20 cellular contexts compared by ENCODE assay signal in the genomic region with DNA sequence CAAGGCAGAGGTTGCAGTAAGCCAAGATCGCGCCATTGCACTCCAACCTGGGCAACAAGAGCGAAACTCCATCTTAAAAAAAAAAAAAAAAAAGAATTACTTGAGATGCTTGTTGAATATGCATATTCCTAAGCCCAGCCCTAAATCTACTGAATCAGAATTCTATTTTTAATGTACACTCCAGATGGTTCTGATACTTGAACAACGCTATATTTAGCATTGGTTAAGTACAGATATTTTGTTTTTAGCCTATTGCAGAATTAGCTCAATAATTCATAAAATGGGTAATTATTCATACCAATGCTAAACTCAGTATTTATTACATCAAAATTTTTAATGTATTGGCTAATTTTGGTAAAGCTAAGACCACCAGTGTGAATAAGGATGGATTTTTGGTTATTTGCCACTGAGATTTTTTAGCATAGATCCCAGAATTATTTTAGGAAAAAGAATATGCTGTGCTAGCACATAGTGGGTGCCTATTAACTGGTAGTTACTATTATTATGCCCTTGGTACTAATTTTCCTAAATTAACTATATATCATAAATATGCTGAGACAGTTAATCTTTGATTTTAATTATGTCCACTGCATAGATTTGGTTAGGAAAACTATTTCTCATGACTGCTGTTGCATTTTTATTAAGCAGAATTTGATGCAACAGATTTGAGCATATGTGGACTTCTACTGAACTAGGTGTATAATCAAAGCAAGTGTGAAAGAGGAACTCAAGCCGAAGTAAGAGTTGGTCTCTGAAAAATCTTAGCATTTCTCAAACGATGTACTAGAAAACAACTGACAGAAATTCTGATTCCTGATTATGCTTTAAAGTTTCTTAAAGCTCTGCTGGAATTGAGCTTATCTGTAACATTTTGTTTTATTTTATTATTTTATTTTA. TPM values are rescaled to one million over a fixed set of nuclear protein-coding genes. Genes with fewer than 3 reads are reported as not detected.
DNase-seq lines count a peak whose midpoint lies in the region; ATAC-seq, FAIRE-seq and TF ChIP-seq lines count a peak whose summit lies in the region.
"Had no signal": no experiment of that assay in that cellular context is flagged by ENCODE, and none has a peak within 500 bp of the region (broad histone marks: within the 10 kb centered on the region; RNA-seq: fewer than 3 reads in every experiment).

No MANE protein-coding gene starts in this region.

- ATAC-seq in HCT116 (no peak), GM12878 (no peak)

- H2AFZ ChIP-seq in HCT116 (ENCODE audit: low read depth, low read length, poor library complexity, severe bottlenecking) = no peak overlapping the region
- no peak overlapping the region for H2AFZ ChIP-seq in GM12878 (ENCODE audit: control insufficient read depth, low read depth, low read length)
- no peak overlapping the region for H2AFZ ChIP-seq in osteoblast (ENCODE audit: low read length)

- peak overlapping the region; percentile 67 for H3K4me3 Mint-ChIP-seq in Calu3 (ENCODE audit: low read depth, unreplicated experiment)
- no peak overlapping the region for H3K4me3 Mint-ChIP-seq in CD4-positive, alpha-beta memory T cell
- H3K4me3 Mint-ChIP-seq in activated CD4-positive, alpha-beta T cell treated with anti-CD3 and anti-CD28 coated beads, Interleukin-2, amount 10 ng/mL, durations not matched to agents 24 days and 14 days = no peak overlapping the region
- H3K4me3 Mint-ChIP-seq: B cell; CD4-positive, alpha-beta T cell had no signal

- H3K4me1 ChIP-seq in HCT116 (ENCODE audit: control insufficient read depth in 1 of 2, insufficient read depth in 2 of 2, low read length in 2 of 2) (peaks cover 62 to 88% of the 10 kb centered on the region in 2 experiments), GM12878 (ENCODE audit: control insufficient read depth, insufficient read depth, low read length) (no peaks in the 10 kb centered on the region), osteoblast (ENCODE audit: insufficient read depth, low read length) (peaks cover 22% of the 10 kb centered on the region)
- no peaks in the 10 kb centered on the region for H3K4me1 ChIP-seq in CD4-positive, alpha-beta memory T cell (ENCODE audit: insufficient read depth, low read length)

- H3K27me3 ChIP-seq in HCT116 (ENCODE audit: insufficient read depth, low read length) (no peaks in the 10 kb centered on the region), GM12878 (replicated peaks in 1 of 2; ENCODE audit: control insufficient read depth in 2 of 2, insufficient read depth in 2 of 2, low read length in 1 of 2) (no peaks in the 10 kb centered on the region; a peak in 1 of 4 replicates), osteoblast (ENCODE audit: insufficient read depth, low read length) (no peaks in the 10 kb centered on the region)
- H3K27me3 ChIP-seq in CD4-positive, alpha-beta memory T cell (ENCODE audit: insufficient read depth, low read length) = no peaks in the 10 kb centered on the region

- H3K9me2 ChIP-seq in HCT116 (ENCODE audit: insufficient read depth) = no peaks in the 10 kb centered on the region

- DNase-seq in Calu3 (no peak), HCT116 (ENCODE audit: low read depth, low spot score) (no peak), GM12878 (ENCODE audit: low read depth, low spot score) (no peak), epithelial cell of prostate (ENCODE audit: low read depth, low spot score) (no peak), NCI-H510A (lab: John Stamatoyannopoulos, UW) (no peak), osteoblast (ENCODE audit: insufficient read length, low spot score, missing footprints) (no peak)
- DNase-seq in CD4-positive, alpha-beta memory T cell = no peak
- no peak for DNase-seq in activated CD4-positive, alpha-beta T cell treated with anti-CD3 and anti-CD28 coated beads, Interleukin-2, amount 10 ng/mL, durations not matched to agents 24 days and 14 days
- DNase-seq: C1 segment of cervical spinal cord; CD4-positive, alpha-beta T cell; DMS153; DMS79 treated with DMSO at 0.1 percent for 48 hours; EL; HCEC 1CT had no signal

- TF ChIP-seq RAD21 in HCT116 (IDR thresholded peaks at IDR 0.05; ENCODE audit: low read depth) (peak; percentile 13; the same call in 1 of the 2 replicates), GM12878 (IDR thresholded peaks at IDR 0.05; ENCODE audit: insufficient read depth, low read depth, low read length) (no peak)

- RAD21 ChIA-PET in HCT116 (lab: Charles Lee; ENCODE audit: low non-redundant PET in 1 of 2, low total read pairs in 2 of 2, uncharacterized antibody in 2 of 2, unreplicated experiment in 2 of 2) = no interaction called here
- RAD21 ChIA-PET in GM12878 (lab: Charles Lee; ENCODE audit: unreplicated experiment) = no interaction called here

- POLR2A ChIA-PET in HCT116 (lab: Charles Lee) (interaction anchor here (1.4 to 2.5 kb wide), 5 partner anchors 8 to 89 kb away, joined by 3 to 16 read pairs (median 6); partner anchors contain the start of gene AREG), GM12878 (lab: Charles Lee) (no interaction called here)
- POLR2A ChIA-PET in CD4-positive, alpha-beta memory T cell (lab: Charles Lee; ENCODE audit: partially characterized antibody) = no interaction called here

- in situ Hi-C loops in GM12878 (cut with MboI) = no loop called here

- H3K4me3 ChIP-seq in HCT116 (replicated peaks in 1 of 2; ENCODE audit: low read depth in 1 of 2, low read length in 2 of 2) (no peak overlapping the region), GM12878 (no peak overlapping the region), osteoblast (ENCODE audit: insufficient read depth, low read length) (no peak overlapping the region)
- H3K4me3 ChIP-seq in CD4-positive, alpha-beta memory T cell (ENCODE audit: low read length in 2 of 2) = no peak overlapping the region

- CTCF ChIA-PET in Calu3 (lab: Charles Lee) = interaction anchor here (0.6 to 1.4 kb wide), 5 partner anchors 22 to 422 kb away, joined by 3 to 4 read pairs (median 3); no protein-coding TSS in a partner anchor
- CTCF ChIA-PET in HCT116 (lab: Charles Lee) = no interaction called here
- CTCF ChIA-PET in GM12878 (lab: Yijun Ruan, JAX) = no interaction called here
- CTCF ChIA-PET in CD4-positive, alpha-beta memory T cell (lab: Charles Lee; ENCODE audit: partially characterized antibody) = no interaction called here

- H3K79me2 ChIP-seq in HCT116 (ENCODE audit: insufficient read depth, low read length) (peaks cover 43% of the 10 kb centered on the region), GM12878 (ENCODE audit: control insufficient read depth, insufficient read depth, low read length) (no peaks in the 10 kb centered on the region), osteoblast (ENCODE audit: insufficient read depth, low read length) (no peaks in the 10 kb centered on the region)

- H3K27ac ChIP-seq in HCT116 (ENCODE audit: low read depth, low read length) (peak overlapping the region; percentile 85; the same call in 1 of the 2 replicates), GM12878 (ENCODE audit: control insufficient read depth, insufficient read depth) (no peak overlapping the region), epithelial cell of prostate (peak overlapping the region; percentile 99), osteoblast (ENCODE audit: low read depth, low read length) (no peak overlapping the region)
- no peak overlapping the region for H3K27ac ChIP-seq in CD4-positive, alpha-beta memory T cell (ENCODE audit: low read depth, low read length)
- H3K27ac ChIP-seq: HL-60 had no signal

- no peaks in the 10 kb centered on the region for H3K27me3 Mint-ChIP-seq in Calu3 (ENCODE audit: unreplicated experiment)
- H3K27me3 Mint-ChIP-seq in CD4-positive, alpha-beta memory T cell = peaks cover 3 to 5% of the 10 kb centered on the region in 2 donors
- H3K27me3 Mint-ChIP-seq in activated CD4-positive, alpha-beta T cell treated with anti-CD3 and anti-CD28 coated beads, Interleukin-2, amount 10 ng/mL, durations not matched to agents 24 days and 14 days = peaks cover 11% of the 10 kb centered on the region

- peaks cover 85% of the 10 kb centered on the region for H3K36me3 Mint-ChIP-seq in Calu3 (ENCODE audit: insufficient read depth, unreplicated experiment)
- peaks cover 0 to 7% of the 10 kb centered on the region in 2 donors for H3K36me3 Mint-ChIP-seq in CD4-positive, alpha-beta memory T cell
- no peaks in the 10 kb centered on the region for H3K36me3 Mint-ChIP-seq in activated CD4-positive, alpha-beta T cell treated with anti-CD3 and anti-CD28 coated beads, Interleukin-2, amount 10 ng/mL, durations not matched to agents 24 days and 14 days (ENCODE audit: low read depth)

- peaks cover 2% of the 10 kb centered on the region for H3K9me3 Mint-ChIP-seq in Calu3 (ENCODE audit: low read depth, unreplicated experiment)
- peaks cover 0 to 2% (median 0%) of the 10 kb centered on the region in 8 donors for H3K9me3 Mint-ChIP-seq in CD4-positive, alpha-beta memory T cell
- peaks cover 2% of the 10 kb centered on the region for H3K9me3 Mint-ChIP-seq in activated CD4-positive, alpha-beta T cell treated with anti-CD3 and anti-CD28 coated beads, Interleukin-2, amount 10 ng/mL, durations not matched to agents 24 days and 14 days
- H3K9me3 Mint-ChIP-seq: CD4-positive, alpha-beta T cell had no signal

- H3K9ac ChIP-seq in HCT116 (ENCODE audit: low read length) = no peak overlapping the region
- H3K9ac ChIP-seq in GM12878 (ENCODE audit: control insufficient read depth, insufficient read depth, low read length) = no peak overlapping the region

- FAIRE-seq in GM12878 (lab: Jason Lieb, UNC) = peak; percentile 75
- FAIRE-seq: A204.1, D721Med, G401.6, GM12892 had no signal

- TF ChIP-seq CTCF in Calu3 (IDR thresholded peaks at IDR 0.05; ENCODE audit: unreplicated experiment) (no peak), HCT116 (IDR thresholded peaks at IDR 0.05 in 2 of 3, conservative IDR thresholded peaks at IDR 0.05 in 1 of 3; ENCODE audit: borderline replicate concordance in 1 of 3, insufficient read depth in 1 of 3, low read depth in 2 of 3, low read length in 2 of 3) (no peak), GM12878 (IDR thresholded peaks at IDR 0.05 in 2 of 3, conservative IDR thresholded peaks at IDR 0.05 in 1 of 3; ENCODE audit: control insufficient read depth in 2 of 3, extremely low read depth in 1 of 3, insufficient read depth in 1 of 3, low read depth in 3 of 3, low read length in 3 of 3) (no peak), osteoblast (IDR thresholded peaks at IDR 0.05; ENCODE audit: extremely low read depth, low read depth, low read length) (no peak)

- SMC1A ChIA-PET in GM12878 (lab: Charles Lee; ENCODE audit: uncharacterized antibody, unreplicated experiment) = interaction anchor here (0.7 kb wide), 1 partner anchor 8 kb away, joined by 3 read pairs; no protein-coding TSS in a partner anchor

- intact Hi-C loops in Calu3 (cut with micrococcal nuclease; ENCODE audit: unreplicated experiment) (loop anchor here (2.0 to 5.0 kb wide), 2 partner anchors 79 to 168 kb away; no protein-coding TSS in a partner anchor), HCT116 (cut with micrococcal nuclease) (no loop called here), GM12878 (cut with micrococcal nuclease; ENCODE audit: unreplicated experiment) (no loop called here)
- intact Hi-C loops in CD4-positive, alpha-beta memory T cell (cut with micrococcal nuclease) = no loop called here
- intact Hi-C loops in activated CD4-positive, alpha-beta T cell treated with anti-CD3 and anti-CD28 coated beads, Interleukin-2, amount 10 ng/mL, durations not matched to agents 24 days and 14 days (cut with micrococcal nuclease) = no loop called here

- H3K9me3 ChIP-seq in HCT116 (ENCODE audit: control insufficient read depth in 1 of 2, insufficient read depth in 1 of 2, low read depth in 1 of 2, low read length in 2 of 2) = no peaks in the 10 kb centered on the region; a peak in 1 of 4 replicates
- H3K9me3 ChIP-seq in GM12878 (replicated peaks; ENCODE audit: control insufficient read depth, insufficient read depth, low read length) = no peaks in the 10 kb centered on the region
- no peaks in the 10 kb centered on the region for H3K9me3 ChIP-seq in CD4-positive, alpha-beta memory T cell (ENCODE audit: control insufficient read depth in 1 of 2, low read length in 2 of 2)
- H3K9me3 ChIP-seq in osteoblast (ENCODE audit: low read depth, low read length) = no peaks in the 10 kb centered on the region

- no peak overlapping the region for H3K4me2 ChIP-seq in HCT116 (ENCODE audit: low read length)
- H3K4me2 ChIP-seq in GM12878 (ENCODE audit: control insufficient read depth, insufficient read depth) = no peak overlapping the region
- no peak overlapping the region for H3K4me2 ChIP-seq in osteoblast (ENCODE audit: insufficient read depth, low read length)

- BruUV-seq in Calu3 (replicated peaks; lab: Mats Ljungman, UMichigan) = no TSS peak
- no TSS peak for BruUV-seq in HCT116 (replicated peaks; lab: Mats Ljungman, UMichigan)
- BruUV-seq in GM12878 (replicated peaks; lab: Mats Ljungman, UMichigan) = no TSS peak

- peaks cover 33 to 43% of the 10 kb centered on the region in 2 experiments; a peak in 3 of 4 replicates for H3K36me3 ChIP-seq in HCT116 (ENCODE audit: control insufficient read depth in 1 of 2, insufficient read depth in 2 of 2, low read length in 2 of 2)
- H3K36me3 ChIP-seq in GM12878 (ENCODE audit: control insufficient read depth in 2 of 2, insufficient read depth in 2 of 2, low read length in 1 of 2) = no peaks in the 10 kb centered on the region
- H3K36me3 ChIP-seq in CD4-positive, alpha-beta memory T cell (ENCODE audit: insufficient read depth, low read length) = no peaks in the 10 kb centered on the region
- H3K36me3 ChIP-seq in osteoblast (ENCODE audit: insufficient read depth, low read length) = no peaks in the 10 kb centered on the region

- TF ChIP-seq POLR2A in HCT116 (IDR thresholded peaks at IDR 0.05; ENCODE audit: borderline replicate concordance, extremely low read depth, insufficient read depth, insufficient read length) (no peak), GM12878 (IDR thresholded peaks at IDR 0.05; ENCODE audit: low read depth, low read length) (no peak)

- H4K20me1 ChIP-seq in HCT116 (ENCODE audit: insufficient read depth) (0 out of 2 replicates have a peak, but pooled peaks cover 7% of the 10 kb centered on the region), GM12878 (ENCODE audit: control insufficient read depth, insufficient read depth) (no peaks in the 10 kb centered on the region), osteoblast (ENCODE audit: insufficient read depth, low read length) (no peaks in the 10 kb centered on the region)

- peak overlapping the region; percentile 89 for H3K27ac Mint-ChIP-seq in Calu3 (ENCODE audit: unreplicated experiment)
- H3K27ac Mint-ChIP-seq in CD4-positive, alpha-beta memory T cell = no peak overlapping the region
- H3K27ac Mint-ChIP-seq in activated CD4-positive, alpha-beta T cell treated with anti-CD3 and anti-CD28 coated beads, Interleukin-2, amount 10 ng/mL, durations not matched to agents 24 days and 14 days = no peak overlapping the region
- H3K27ac Mint-ChIP-seq: B cell; CD4-positive, alpha-beta T cell had no signal

- 38% methylated on average over 6 of the region's 6 CpGs for WGBS in GM12878 (ENCODE audit: insufficient coverage, insufficient replicate concordance, low lambda C conversion rate, missing lambda C conversion rate)

- no peak for TF ChIP-seq EP300 in GM12878 (IDR thresholded peaks at IDR 0.05; ENCODE audit: borderline replicate concordance in 1 of 2, control insufficient read depth in 1 of 2, low read depth in 2 of 2, low read length in 2 of 2)

- peaks cover 43% of the 10 kb centered on the region for H3K4me1 Mint-ChIP-seq in Calu3 (ENCODE audit: low read depth, unreplicated experiment)
- H3K4me1 Mint-ChIP-seq in CD4-positive, alpha-beta memory T cell = no peaks in the 10 kb centered on the region
- peaks cover 4% of the 10 kb centered on the region for H3K4me1 Mint-ChIP-seq in activated CD4-positive, alpha-beta T cell treated with anti-CD3 and anti-CD28 coated beads, Interleukin-2, amount 10 ng/mL, durations not matched to agents 24 days and 14 days
- H3K4me1 Mint-ChIP-seq: B cell had no signal

RNA-seq across cellular contexts. Expression of gene AREG, which starts 9.2 kb away (rescaled TPM):
- total RNA-seq in Calu3 (2022) (230 and 281 TPM in 2 replicates), HCT116 (2021; ENCODE audit: unreplicated experiment) (739 TPM), GM12878 (2014; rRNA removed) (not detected in 2 replicates), GM12878 (2014; rRNA removed; fragmentation: Illumina TruSeq; extraction: Trizol) (not detected in 2 replicates), GM12878 (2021) (not detected in 2 replicates), osteoblast (under 0.01 and 0.36 TPM in 2 replicates)
- 858 and 927 TPM in 2 replicates for polyA plus RNA-seq in HCT116 (2012)
- total RNA-seq in GM12878 (2013; cell fraction: nucleolus; rRNA removed) = not detected in 2 replicates
- polyA plus RNA-seq in GM12878 (2011; ENCODE audit: low read depth) = not detected
- polyA plus RNA-seq in GM12878 (2011; rRNA removed) (0.29 and 0.37 TPM in 2 replicates), GM12878 (2014; fragmentation: Illumina TruSeq; extraction: Trizol) (not detected in 2 replicates), GM12878 (2014; fragmentation: Nextera tagmentation; extraction: Ambion mirVana) (not detected), GM12878 (2014; rRNA removed) (0.09 TPM in 1 of 2 replicates, not detected in the other), GM12878 (2016; fragmentation: Nextera tagmentation; extraction: Ambion mirVana) (under 1 TPM in 1 of 2 experiments, not detected in 1; 0.25 TPM)
- polyA plus RNA-seq in GM12878 (2011; cell fraction: cytosol; rRNA removed) = 0.10 and 0.16 TPM in 2 replicates
- polyA plus RNA-seq in GM12878 (2011; cell fraction: nucleus; rRNA removed) = 0.13 and 0.18 TPM in 2 replicates
- 0.23 and 0.27 TPM in 2 replicates for polyA plus RNA-seq in GM12878 (2012)
- polyA minus RNA-seq in GM12878 (2011; rRNA and poly(A)+ RNA removed) = 0.21 TPM in 1 of 2 replicates, not detected in the other
- polyA minus RNA-seq in GM12878 (2011; cell fraction: cytosol; rRNA and poly(A)+ RNA removed) = not detected in 2 replicates
- 0.48 and 1.7 TPM in 2 replicates for polyA minus RNA-seq in GM12878 (2011; cell fraction: nucleus; rRNA and poly(A)+ RNA removed)
- total RNA-seq in CD4-positive, alpha-beta memory T cell = under 1 TPM; 0.44 to 0.52 TPM
- polyA plus RNA-seq in CD4-positive, alpha-beta memory T cell = 1 to 10 TPM; 1.4 to 8.3 TPM
- 1.4 TPM in 2 replicates for total RNA-seq in activated CD4-positive, alpha-beta T cell treated with anti-CD3 and anti-CD28 coated beads, Interleukin-2, amount 10 ng/mL, durations not matched to agents 24 days and 14 days

Comparison
In these comparisons a context has a peak if more than half of its experiments do, and no peak if none do; other contexts are left out.
1. H3K27ac ChIP-seq: peak in HCT116 (single experiment) and epithelial cell of prostate (single experiment); none in GM12878 (single experiment), CD4-positive, alpha-beta memory T cell (single experiment) and osteoblast (single experiment).
2. RNA of gene AREG, which starts 9.2 kb away (total RNA-seq): 739 TPM in HCT116 (single experiment) and 230 to 281 TPM in Calu3; 1.4 TPM in activated CD4-positive, alpha-beta T cell treated with anti-CD3 and anti-CD28 coated beads, Interleukin-2, amount 10 ng/mL, durations not matched to agents 24 days and 14 days, 0.44 to 0.52 TPM in CD4-positive, alpha-beta memory T cell, under 0.01 to 0.36 TPM in osteoblast and not detected in GM12878; every median in the first group is over 10 times any median in the second.